Comparison of ENCODE assay signal across 1 cellular context in genomic region chr1:70205437-70206118, GRCh38.
TF ChIP-seq lines count a peak whose summit lies in the region.

TSS of gene LRRC40 (minus strand) at chr1:70205579. CDS start at chr1:70205540, 39 bp downstream.

TF ChIP-seq in HEK293, 187 proteins besides CTCF, POLR2A, EP300 and RAD21 (continued from another document):
- TF ChIP-seq PRDM10 (tag by site-specific recombination; IDR thresholded peaks at IDR 0.05) (peak; percentile 66), SP7 (tag by site-specific recombination; IDR thresholded peaks at IDR 0.05) (peak; percentile 73; the same call in 1 of the 2 replicates), ZFHX2 (tag by site-specific recombination; conservative IDR thresholded peaks at IDR 0.05) (no peak), ZSCAN23 (tag by site-specific recombination; IDR thresholded peaks at IDR 0.05) (no peak), ZNF132 (tag by site-specific recombination; IDR thresholded peaks at IDR 0.05; ENCODE audit: borderline replicate concordance) (no peak), ZNF560 (tag by site-specific recombination; IDR thresholded peaks at IDR 0.05; ENCODE audit: borderline replicate concordance) (no peak), ZNF394 (tag by site-specific recombination; IDR thresholded peaks at IDR 0.05; ENCODE audit: borderline replicate concordance) (peak; percentile 76; the same call in 1 of the 2 replicates), ZNF112 (tag by site-specific recombination; IDR thresholded peaks at IDR 0.05) (no peak), WT1 (tag by site-specific recombination; IDR thresholded peaks at IDR 0.05) (0 out of 2 replicates have a peak, but pooled peaks have one; percentile 9), ZNF610 (tag by site-specific recombination; IDR thresholded peaks at IDR 0.05; ENCODE audit: borderline replicate concordance) (peak; percentile 79; the same call in 1 of the 2 replicates), YY2 (tag by site-specific recombination; IDR thresholded peaks at IDR 0.05) (no peak), FEZF1 (tag by site-specific recombination; IDR thresholded peaks at IDR 0.05) (0 out of 2 replicates have a peak, but pooled peaks have one; percentile 7), BCL11B (tag by site-specific recombination; IDR thresholded peaks at IDR 0.05; ENCODE audit: low read depth) (no peak), ZNF211 (tag by site-specific recombination; IDR thresholded peaks at IDR 0.05; ENCODE audit: low read depth) (no peak), ZNF701 (tag by site-specific recombination; IDR thresholded peaks at IDR 0.05) (no peak), MZF1 (tag by site-specific recombination; IDR thresholded peaks at IDR 0.05; ENCODE audit: borderline replicate concordance) (no peak), ZSCAN30 (tag by site-specific recombination; IDR thresholded peaks at IDR 0.05) (no peak; the same call in 1 of the 2 replicates), ZNF239 (tag by site-specific recombination; IDR thresholded peaks at IDR 0.05) (no peak), RBAK (tag by site-specific recombination; IDR thresholded peaks at IDR 0.05) (no peak), ZNF16 (tag by site-specific recombination; IDR thresholded peaks at IDR 0.05; ENCODE audit: low read depth) (no peak), ELK4 (IDR thresholded peaks at IDR 0.05; ENCODE audit: borderline replicate concordance, low read depth, low read length) (no peak), SCRT2 (tag by site-specific recombination; IDR thresholded peaks at IDR 0.05) (no peak), ZNF776 (tag by site-specific recombination; IDR thresholded peaks at IDR 0.05; ENCODE audit: borderline replicate concordance) (no peak), ZNF280D (tag by site-specific recombination; IDR thresholded peaks at IDR 0.05) (no peak), HOXA7 (CRISPR knock-in tag; IDR thresholded peaks at IDR 0.05; ENCODE audit: borderline replicate concordance) (no peak), ZNF423 (tag by site-specific recombination; IDR thresholded peaks at IDR 0.05) (no peak), ZBTB21 (tag by site-specific recombination; IDR thresholded peaks at IDR 0.05) (0 out of 2 replicates have a peak, but pooled peaks have one; percentile 37), GFI1B (tag by site-specific recombination; IDR thresholded peaks at IDR 0.05) (no peak), ZNF621 (tag by site-specific recombination; IDR thresholded peaks at IDR 0.05) (no peak)
- TF ChIP-seq, protein P1, sequence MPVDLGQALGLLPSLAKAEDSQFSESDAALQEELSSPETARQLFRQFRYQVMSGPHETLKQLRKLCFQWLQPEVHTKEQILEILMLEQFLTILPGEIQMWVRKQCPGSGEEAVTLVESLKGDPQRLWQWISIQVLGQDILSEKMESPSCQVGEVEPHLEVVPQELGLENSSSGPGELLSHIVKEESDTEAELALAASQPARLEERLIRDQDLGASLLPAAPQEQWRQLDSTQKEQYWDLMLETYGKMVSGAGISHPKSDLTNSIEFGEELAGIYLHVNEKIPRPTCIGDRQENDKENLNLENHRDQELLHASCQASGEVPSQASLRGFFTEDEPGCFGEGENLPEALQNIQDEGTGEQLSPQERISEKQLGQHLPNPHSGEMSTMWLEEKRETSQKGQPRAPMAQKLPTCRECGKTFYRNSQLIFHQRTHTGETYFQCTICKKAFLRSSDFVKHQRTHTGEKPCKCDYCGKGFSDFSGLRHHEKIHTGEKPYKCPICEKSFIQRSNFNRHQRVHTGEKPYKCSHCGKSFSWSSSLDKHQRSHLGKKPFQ (tag by site-specific recombination; IDR thresholded peaks at IDR 0.05), result no peak
- TF ChIP-seq, protein P2, sequence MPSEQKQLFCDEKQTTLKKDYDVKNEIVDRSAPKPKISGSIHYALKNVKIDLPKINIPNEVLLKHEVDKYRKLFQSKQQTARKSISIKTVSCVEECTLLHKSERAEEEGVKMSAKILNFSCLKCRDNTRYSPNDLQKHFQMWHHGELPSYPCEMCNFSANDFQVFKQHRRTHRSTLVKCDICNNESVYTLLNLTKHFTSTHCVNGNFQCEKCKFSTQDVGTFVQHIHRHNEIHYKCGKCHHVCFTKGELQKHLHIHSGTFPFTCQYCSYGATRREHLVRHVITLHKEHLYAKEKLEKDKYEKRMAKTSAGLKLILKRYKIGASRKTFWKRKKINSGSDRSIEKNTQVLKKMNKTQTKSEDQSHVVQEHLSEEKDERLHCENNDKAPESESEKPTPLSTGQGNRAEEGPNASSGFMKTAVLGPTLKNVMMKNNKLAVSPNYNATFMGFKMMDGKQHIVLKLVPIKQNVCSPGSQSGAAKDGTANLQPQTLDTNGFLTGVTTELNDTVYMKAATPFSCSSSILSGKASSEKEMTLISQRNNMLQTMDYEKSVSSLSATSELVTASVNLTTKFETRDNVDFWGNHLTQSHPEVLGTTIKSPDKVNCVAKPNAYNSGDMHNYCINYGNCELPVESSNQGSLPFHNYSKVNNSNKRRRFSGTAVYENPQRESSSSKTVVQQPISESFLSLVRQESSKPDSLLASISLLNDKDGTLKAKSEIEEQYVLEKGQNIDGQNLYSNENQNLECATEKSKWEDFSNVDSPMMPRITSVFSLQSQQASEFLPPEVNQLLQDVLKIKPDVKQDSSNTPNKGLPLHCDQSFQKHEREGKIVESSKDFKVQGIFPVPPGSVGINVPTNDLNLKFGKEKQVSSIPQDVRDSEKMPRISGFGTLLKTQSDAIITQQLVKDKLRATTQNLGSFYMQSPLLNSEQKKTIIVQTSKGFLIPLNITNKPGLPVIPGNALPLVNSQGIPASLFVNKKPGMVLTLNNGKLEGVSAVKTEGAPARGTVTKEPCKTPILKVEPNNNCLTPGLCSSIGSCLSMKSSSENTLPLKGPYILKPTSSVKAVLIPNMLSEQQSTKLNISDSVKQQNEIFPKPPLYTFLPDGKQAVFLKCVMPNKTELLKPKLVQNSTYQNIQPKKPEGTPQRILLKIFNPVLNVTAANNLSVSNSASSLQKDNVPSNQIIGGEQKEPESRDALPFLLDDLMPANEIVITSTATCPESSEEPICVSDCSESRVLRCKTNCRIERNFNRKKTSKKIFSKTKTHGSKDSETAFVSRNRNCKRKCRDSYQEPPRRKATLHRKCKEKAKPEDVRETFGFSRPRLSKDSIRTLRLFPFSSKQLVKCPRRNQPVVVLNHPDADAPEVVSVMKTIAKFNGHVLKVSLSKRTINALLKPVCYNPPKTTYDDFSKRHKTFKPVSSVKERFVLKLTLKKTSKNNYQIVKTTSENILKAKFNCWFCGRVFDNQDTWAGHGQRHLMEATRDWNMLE (tag by site-specific recombination; conservative IDR thresholded peaks at IDR 0.05; ENCODE audit: low read depth), result peak; percentile 46; the same call in 1 of the 2 replicates
- TF ChIP-seq, protein P3, sequence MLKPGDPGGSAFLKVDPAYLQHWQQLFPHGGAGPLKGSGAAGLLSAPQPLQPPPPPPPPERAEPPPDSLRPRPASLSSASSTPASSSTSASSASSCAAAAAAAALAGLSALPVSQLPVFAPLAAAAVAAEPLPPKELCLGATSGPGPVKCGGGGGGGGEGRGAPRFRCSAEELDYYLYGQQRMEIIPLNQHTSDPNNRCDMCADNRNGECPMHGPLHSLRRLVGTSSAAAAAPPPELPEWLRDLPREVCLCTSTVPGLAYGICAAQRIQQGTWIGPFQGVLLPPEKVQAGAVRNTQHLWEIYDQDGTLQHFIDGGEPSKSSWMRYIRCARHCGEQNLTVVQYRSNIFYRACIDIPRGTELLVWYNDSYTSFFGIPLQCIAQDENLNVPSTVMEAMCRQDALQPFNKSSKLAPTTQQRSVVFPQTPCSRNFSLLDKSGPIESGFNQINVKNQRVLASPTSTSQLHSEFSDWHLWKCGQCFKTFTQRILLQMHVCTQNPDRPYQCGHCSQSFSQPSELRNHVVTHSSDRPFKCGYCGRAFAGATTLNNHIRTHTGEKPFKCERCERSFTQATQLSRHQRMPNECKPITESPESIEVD (tag by site-specific recombination; IDR thresholded peaks at IDR 0.05), result no peak
TF ChIP-seq in HEK293: peak in this region for 54.
